8 cellular contexts compared by ENCODE assay signal in genomic region chr14:89954045-89955021, GRCh38. TPM values are rescaled to one million over a fixed set of nuclear protein-coding genes. Genes with fewer than 3 reads are reported as not detected.
DNase-seq lines count a peak whose midpoint lies in the region; ATAC-seq, FAIRE-seq and TF ChIP-seq lines count a peak whose summit lies in the region.

A gene with protein sequence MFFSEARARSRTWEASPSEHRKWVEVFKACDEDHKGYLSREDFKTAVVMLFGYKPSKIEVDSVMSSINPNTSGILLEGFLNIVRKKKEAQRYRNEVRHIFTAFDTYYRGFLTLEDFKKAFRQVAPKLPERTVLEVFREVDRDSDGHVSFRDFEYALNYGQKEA (minus strand): TSS chr14:89954730. CDS start chr14:89954660, 70 bp downstream.

- H3K4me1 ChIP-seq in adrenal gland (replicated peaks in 1 of 2) (peaks cover 6 to 17% of the 10 kb centered on the region in 2 donors), heart left ventricle (peaks cover 4 to 27% (median 15%) of the 10 kb centered on the region in 12 donors), upper lobe of left lung (peaks cover 12 to 33% (median 18%) of the 10 kb centered on the region in 4 donors)

- H3K27ac ChIP-seq in adrenal gland (peak within 1 kb of the TSS in 4 of 5 donors; percentile 94 to 97 (median 94)), heart left ventricle (peak within 1 kb of the TSS; percentile 14 to 92 (median 80)), upper lobe of left lung (peak within 1 kb of the TSS; percentile 72 to 90 (median 88))

- peak; percentile 76 for DNase-seq in GM12891 (ENCODE audit: insufficient read length, low spot score)
- peak; percentile 98 for DNase-seq in NCI-H1436 (lab: John Stamatoyannopoulos, UW)
- DNase-seq in T follicular helper cell (ENCODE audit: low read depth): peak; percentile 93
- DNase-seq in adrenal gland: peak; percentile 97 to 99 (median 98)
- peak; percentile 97 to 98 (median 98) for DNase-seq in heart left ventricle
- peak; percentile 99 for DNase-seq in pons (ENCODE audit: low spot score)
- DNase-seq in upper lobe of left lung: peak; percentile 94 to 97

- TF ChIP-seq CTCF in adrenal gland (IDR thresholded peaks at IDR 0.05) (peak in 1 of 6 experiments; percentile 19), heart left ventricle (IDR thresholded peaks at IDR 0.05) (no peak), upper lobe of left lung (IDR thresholded peaks at IDR 0.05) (no peak)

- TF ChIP-seq POLR2A in GM12891 (IDR thresholded peaks at IDR 0.05; ENCODE audit: low read depth, low read length) (peak; percentile 64; the same call in 1 of the 2 replicates), adrenal gland (IDR thresholded peaks at IDR 0.05) (peak in 1 of 2 donors; percentile 59), heart left ventricle (IDR thresholded peaks at IDR 0.05) (peak in 1 of 2 donors; percentile 27), upper lobe of left lung (IDR thresholded peaks at IDR 0.05) (peak in 1 of 4 donors; percentile 45)

- ATAC-seq in HG02840 (IDR thresholded peaks at IDR 0.05; ENCODE audit: low FRiP score, unreplicated experiment) (peak; percentile 87), heart left ventricle (peak; percentile 95 to 98 (median 96)), upper lobe of left lung (ENCODE audit: low FRiP score in 2 of 2) (peak; percentile 95 to 98)

- peak within 1 kb of the TSS; percentile 18 to 87 (median 70) for H3K4me3 ChIP-seq in adrenal gland
- H3K4me3 ChIP-seq in heart left ventricle: peak within 1 kb of the TSS; percentile 63 to 98 (median 92)
- peak within 1 kb of the TSS; percentile 65 to 75 (median 69) for H3K4me3 ChIP-seq in upper lobe of left lung

- H3K9me3 ChIP-seq in adrenal gland (replicated peaks in 1 of 3) (no peaks in the 10 kb centered on the region), heart left ventricle (no peaks in the 10 kb centered on the region), upper lobe of left lung (no peaks in the 10 kb centered on the region)

- H3K36me3 ChIP-seq in adrenal gland (replicated peaks in 1 of 2) (no peaks in the 10 kb centered on the region), heart left ventricle (peaks cover 0 to 25% (median 5%) of the 10 kb centered on the region in 9 donors), upper lobe of left lung (peaks cover 0 to 4% (median 0%) of the 10 kb centered on the region in 4 donors)

- intact Hi-C loops in adrenal gland (cut with DNase I): no loop called here
- intact Hi-C loops in heart left ventricle (cut with DNase I): no loop called here

- no peak for TF ChIP-seq EP300 in upper lobe of left lung (IDR thresholded peaks at IDR 0.05)

- peak; percentile 98 for FAIRE-seq in GM12891 (lab: Jason Lieb, UNC)

- H3K27me3 ChIP-seq in adrenal gland (no peaks in the 10 kb centered on the region), heart left ventricle (no peaks in the 10 kb centered on the region), upper lobe of left lung (no peaks in the 10 kb centered on the region)

- WGBS in adrenal gland, 4 donors: 2 to 5% (median 3%) methylated on average over 17 to 44 of the region's 44 CpGs
- 2 to 3% (median 3%) methylated on average over 31 to 44 of the region's 44 CpGs for WGBS in heart left ventricle, 4 donors
- 4 to 9% methylated on average over 19 to 39 of the region's 44 CpGs for WGBS in upper lobe of left lung, 2 donors

TF ChIP-seq in GM12891, 5 proteins besides CTCF, POLR2A, EP300 and RAD21:
- TF ChIP-seq POLR2AphosphoS5 (IDR thresholded peaks at IDR 0.05; ENCODE audit: low read depth, low read length) (peak; percentile 41; the same call in 1 of the 2 replicates), TAF1 (IDR thresholded peaks at IDR 0.05; ENCODE audit: low read depth, low read length) (no peak), POU2F2 (IDR thresholded peaks at IDR 0.05; ENCODE audit: low read depth, low read length) (no peak), SPI1 (IDR thresholded peaks at IDR 0.05; ENCODE audit: low read depth, low read length) (peak; percentile 58)

RNA-seq across cellular contexts. Expression of the gene that starts here (rescaled TPM):
- polyA plus RNA-seq in GM12891 (2012; ENCODE audit: low read depth, missing spikeins): 16.6 TPM
- total RNA-seq in adrenal gland: 10 to 100 TPM in 2 of 8 donors, 1 to 10 TPM in 6; 5.0 to 15.5 (median 8.4) TPM
- polyA plus RNA-seq in adrenal gland: 10 to 100 TPM in 1 of 3 donors, 1 to 10 TPM in 2; 4.0 to 11.5 (median 6.8) TPM
- total RNA-seq in heart left ventricle: 1 to 10 TPM in 8 of 9 donors, under 1 TPM in 1; 0.79 to 4.6 (median 3.3) TPM
- polyA plus RNA-seq in heart left ventricle: 1 to 10 TPM; 2.0 to 3.3 TPM
- total RNA-seq in upper lobe of left lung: 1 to 10 TPM; 1.9 to 9.4 (median 4.6) TPM

Comparison
In these comparisons a context has a peak if more than half of its experiments do, and no peak if none do; other contexts are left out.
1. Peak in every context shown above with its lines: DNase-seq, ATAC-seq, H3K4me3 ChIP-seq and H3K27ac ChIP-seq.